ENCODE assay signal across 13 cellular contexts in the genomic region with DNA sequence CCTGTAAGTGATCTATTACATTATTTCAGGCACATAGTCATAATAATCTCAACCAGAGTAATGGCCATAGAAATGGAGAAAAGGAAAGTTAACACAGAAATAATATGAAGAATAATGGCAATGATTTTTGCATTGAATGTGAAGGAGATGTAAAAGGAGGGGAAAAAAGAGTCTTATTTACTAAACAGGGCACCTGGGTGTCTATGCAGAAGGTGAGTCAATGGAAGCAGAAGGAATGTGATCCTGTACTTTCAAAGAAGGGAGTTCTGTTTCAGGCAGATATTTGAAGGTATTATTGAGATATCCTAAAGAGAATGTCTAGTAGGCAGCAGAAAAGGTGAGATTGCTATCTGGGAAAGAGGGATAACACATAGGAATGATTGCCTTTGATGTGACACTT.
A peak's percentile ranks its signal among the peaks of the same experiment; 100 is the strongest.
DNase-seq lines count a peak whose midpoint lies in the region; ATAC-seq, FAIRE-seq and TF ChIP-seq lines count a peak whose summit lies in the region.
"Had no signal": no experiment of that assay in that cellular context is flagged by ENCODE, and none has a peak within 500 bp of the region (broad histone marks: within the 10 kb centered on the region; RNA-seq: fewer than 3 reads in every experiment).

No MANE protein-coding gene starts in this region.

- no peak for DNase-seq in CD4-positive, alpha-beta T cell
- no peak for DNase-seq in HFFc6
- DNase-seq in body of pancreas: no peak
- DNase-seq in D341Med (ENCODE audit: low spot score): no peak
- DNase-seq in H54 (ENCODE audit: insufficient read length, low spot score): no peak
- DNase-seq: DND-41; endodermal cell; immature natural killer cell; NK-92 treated with Interleukin-12 subunit alpha and Interleukin-12 subunit beta, amount 100 ng/mL, for 24 hours; SJCRH30 had no signal

- CTCF ChIA-PET in CD4-positive, alpha-beta T cell (lab: Charles Lee): interaction anchor here (1.0 to 3.3 kb wide), 5 partner anchors 16 to 215 kb away, joined by 3 to 32 read pairs (median 4); no protein-coding TSS in a partner anchor

- H3K36me3 Mint-ChIP-seq in CD4-positive, alpha-beta T cell (ENCODE audit: low read depth): peaks cover 20% of the 10 kb centered on the region
- H3K36me3 Mint-ChIP-seq in HFFc6 (ENCODE audit: low read depth): peaks cover 9% of the 10 kb centered on the region; the same call in 1 of the 2 replicates
- H3K36me3 Mint-ChIP-seq: immature natural killer cell had no signal

- peak overlapping the region; percentile 88 for H3K4me3 Mint-ChIP-seq in CD4-positive, alpha-beta T cell
- H3K4me3 Mint-ChIP-seq in HFFc6: peak overlapping the region; percentile 3; the same call in 1 of the 2 replicates
- H3K4me3 Mint-ChIP-seq: endodermal cell had no signal

- POLR2A ChIA-PET in CD4-positive, alpha-beta T cell (lab: Charles Lee): interaction anchor here (1.0 to 3.6 kb wide), 18 partner anchors 9 to 283 kb away, joined by 3 to 49 read pairs (median 10); no protein-coding TSS in a partner anchor

- intact Hi-C loops in CD4-positive, alpha-beta T cell (cut with DNase I, micrococcal nuclease): loop anchor here in 1 of 2 experiments (2.0 to 10.0 kb wide), 6 partner anchors 136 to 284 kb away; a partner anchor contains a TSS
- intact Hi-C loops in body of pancreas (cut with DNase I): no loop called here

- H3K36me3 ChIP-seq in body of pancreas (replicated peaks in 1 of 2; ENCODE audit: insufficient read depth in 1 of 2, low read depth in 2 of 2): no peaks in the 10 kb centered on the region
- no peaks in the 10 kb centered on the region for H3K36me3 ChIP-seq in muscle layer of duodenum (ENCODE audit: control insufficient read depth in 1 of 2, insufficient read depth in 2 of 2, low read length in 2 of 2)
- H3K36me3 ChIP-seq: SJCRH30 had no signal

- peaks cover 28% of the 10 kb centered on the region for H3K4me1 ChIP-seq in body of pancreas
- peaks cover 4 to 6% of the 10 kb centered on the region in 2 donors for H3K4me1 ChIP-seq in muscle layer of duodenum (ENCODE audit: control insufficient read depth in 1 of 2, insufficient read depth in 2 of 2, low read length in 2 of 2)

- H3K9me3 Mint-ChIP-seq in CD4-positive, alpha-beta T cell: no peaks in the 10 kb centered on the region
- no peaks in the 10 kb centered on the region; the same call in 1 of the 2 replicates for H3K9me3 Mint-ChIP-seq in HFFc6

- H3K9me3 ChIP-seq in CD4-positive, alpha-beta T cell (ENCODE audit: control insufficient read depth, low read length): no peaks in the 10 kb centered on the region
- H3K9me3 ChIP-seq in body of pancreas (no peaks in the 10 kb centered on the region), muscle layer of duodenum (ENCODE audit: control insufficient read depth in 1 of 2, low read length in 2 of 2) (no peaks in the 10 kb centered on the region)
- H3K9me3 ChIP-seq: SJCRH30 had no signal

- H3K27me3 ChIP-seq in CD4-positive, alpha-beta T cell (ENCODE audit: control insufficient read depth, insufficient read depth, low read length): no peaks in the 10 kb centered on the region
- H3K27me3 ChIP-seq in body of pancreas: no peaks in the 10 kb centered on the region
- no peaks in the 10 kb centered on the region for H3K27me3 ChIP-seq in muscle layer of duodenum (ENCODE audit: low read depth, low read length)
- H3K27me3 ChIP-seq: SJCRH30 had no signal

- peaks cover 75% of the 10 kb centered on the region for H3K4me1 Mint-ChIP-seq in CD4-positive, alpha-beta T cell (ENCODE audit: low read depth)
- peaks cover 49% of the 10 kb centered on the region for H3K4me1 Mint-ChIP-seq in HFFc6 (ENCODE audit: low read depth)

- ATAC-seq in CD4-positive, alpha-beta T cell (ENCODE audit: poor library complexity): peak; percentile 2
- ATAC-seq in body of pancreas: no peak
- no peak for ATAC-seq in GM18873 (IDR thresholded peaks at IDR 0.05; ENCODE audit: low FRiP score, unreplicated experiment)
- no peak for ATAC-seq in HG03442 (IDR thresholded peaks at IDR 0.05; ENCODE audit: unreplicated experiment)

- peak overlapping the region; percentile 72 for H3K27ac ChIP-seq in CD4-positive, alpha-beta T cell (ENCODE audit: low read depth, low read length)
- H3K27ac ChIP-seq in body of pancreas: peak overlapping the region in 3 of 4 donors; percentile 16 to 87 (median 84)
- peak overlapping the region; percentile 51 for H3K27ac ChIP-seq in muscle layer of duodenum (ENCODE audit: low read length)
- H3K27ac ChIP-seq: SJCRH30 had no signal

- no peak for TF ChIP-seq POLR2A in body of pancreas (IDR thresholded peaks at IDR 0.05)
- TF ChIP-seq POLR2A in H54 (IDR thresholded peaks at IDR 0.05; ENCODE audit: low read depth, low read length): no peak

- FAIRE-seq in H54 (lab: Jason Lieb, UNC): no peak

- H3K4me3 ChIP-seq in body of pancreas (no peak overlapping the region), muscle layer of duodenum (ENCODE audit: low read depth in 1 of 2, low read length in 2 of 2) (peak overlapping the region in 1 of 2 donors; percentile 38)
- H3K4me3 ChIP-seq: SJCRH30 had no signal

- no peak for TF ChIP-seq CTCF in CD4-positive, alpha-beta T cell (IDR thresholded peaks at IDR 0.05)
- no peak for TF ChIP-seq CTCF in HFFc6 (IDR thresholded peaks at IDR 0.05)
- no peak for TF ChIP-seq CTCF in body of pancreas (IDR thresholded peaks at IDR 0.05)

- H3K27me3 Mint-ChIP-seq in CD4-positive, alpha-beta T cell: no peaks in the 10 kb centered on the region
- no peaks in the 10 kb centered on the region for H3K27me3 Mint-ChIP-seq in HFFc6 (ENCODE audit: insufficient read depth)

- peak overlapping the region; percentile 95 for H3K27ac Mint-ChIP-seq in CD4-positive, alpha-beta T cell
- H3K27ac Mint-ChIP-seq in HFFc6: no peak overlapping the region; the same call in 1 of the 2 replicates
- H3K27ac Mint-ChIP-seq: endodermal cell had no signal
